Comparison of ENCODE assay signal across 8 cellular contexts in the genomic region with DNA sequence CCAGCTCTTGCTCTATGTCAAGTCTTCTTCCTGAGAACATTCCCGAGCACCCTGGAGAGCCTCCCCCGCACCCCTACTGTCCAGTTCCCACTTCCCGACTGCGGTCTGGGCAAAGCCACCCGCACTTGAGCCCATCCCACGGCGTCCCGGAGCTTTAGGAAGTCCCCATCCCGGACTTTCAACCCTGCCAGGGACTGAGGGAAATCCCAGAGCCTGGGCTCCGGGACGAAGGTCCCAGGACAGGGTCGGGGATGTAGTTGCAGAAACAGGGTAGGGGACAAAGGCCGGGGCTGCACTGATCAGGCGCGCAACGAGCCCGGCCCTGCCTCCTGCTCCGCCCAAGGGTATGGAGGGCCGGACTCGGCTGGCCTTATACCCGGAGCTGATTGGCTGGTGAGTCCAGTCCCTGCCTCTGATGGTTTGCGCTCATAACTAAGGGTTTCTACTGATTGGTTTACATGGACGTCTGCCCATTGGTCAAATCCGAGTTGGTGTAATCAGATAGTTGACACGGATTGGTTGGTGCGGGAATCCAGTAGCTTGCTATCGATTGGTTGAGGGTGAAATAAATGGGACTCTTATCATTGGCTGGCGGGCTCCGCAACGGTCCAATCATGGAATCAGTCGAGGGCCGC. TPM values are rescaled to one million over a fixed set of nuclear protein-coding genes. Genes with fewer than 3 reads are reported as not detected.
DNase-seq lines count a peak whose midpoint lies in the region; ATAC-seq, FAIRE-seq and TF ChIP-seq lines count a peak whose summit lies in the region.

No MANE protein-coding gene starts in this region.

- H3K27me3 ChIP-seq in AG04450 (ENCODE audit: control insufficient read depth, insufficient read depth, low read length) (no peaks in the 10 kb centered on the region), small intestine (ENCODE audit: control insufficient read depth in 2 of 2, insufficient read depth in 2 of 2, low read length in 2 of 2) (no peaks in the 10 kb centered on the region)

- DNase-seq in AG04450 (ENCODE audit: low read depth, low spot score) (peak; percentile 100), NCI-H2196 treated with DMSO at 0.1 percent for 48 hours (lab: John Stamatoyannopoulos, UW; ENCODE audit: unreplicated experiment) (peak; percentile 100), WTC11 (ENCODE audit: low spot score) (peak; percentile 96), cardiac fibroblast (ENCODE audit: low read depth in 2 of 2) (peak; percentile 100), iPS-NIHi7 (ENCODE audit: extremely low spot score) (peak; percentile 93), small intestine (peak; percentile 100)

- H3K9me3 Mint-ChIP-seq in WTC11 = no peaks in the 10 kb centered on the region

- H3K4me3 Mint-ChIP-seq in WTC11 = peak overlapping the region; percentile 85

- no peaks in the 10 kb centered on the region; the same call in 1 of the 2 replicates for H3K9me3 ChIP-seq in AG04450 (ENCODE audit: control insufficient read depth, insufficient read depth, low read length)
- H3K9me3 ChIP-seq in small intestine (ENCODE audit: control insufficient read depth, low read depth) = no peaks in the 10 kb centered on the region

- no peaks in the 10 kb centered on the region for H3K36me3 ChIP-seq in small intestine (ENCODE audit: control insufficient read depth in 2 of 2, insufficient read depth in 2 of 2, low read length in 2 of 2)

- 1% methylated on average over 31 to 32 of the region's 32 CpGs for WGBS in small intestine, 3 donors

- TF ChIP-seq CTCF in AG04450 (IDR thresholded peaks at IDR 0.05; ENCODE audit: low read depth, low read length) (no peak), WTC11 (IDR thresholded peaks at IDR 0.05) (no peak), cardiac fibroblast (IDR thresholded peaks at IDR 0.05; ENCODE audit: low read depth, low read length) (no peak)

- peak; percentile 55 for FAIRE-seq in small intestine (lab: Jason Lieb, UNC)

- H3K27ac Mint-ChIP-seq in WTC11 = peak overlapping the region; percentile 98

- peaks cover 16% of the 10 kb centered on the region for H3K36me3 Mint-ChIP-seq in WTC11

- H3K27ac ChIP-seq in AG04450 (ENCODE audit: low read depth, low read length) (peak overlapping the region; percentile 83), small intestine (ENCODE audit: low read depth in 1 of 2, low read length in 1 of 2) (peak overlapping the region; percentile 94 to 99)

- CTCF ChIA-PET in AG04450 (lab: Charles Lee) = interaction anchor here (0.7 to 2.7 kb wide), 7 partner anchors 10 to 355 kb away, joined by 3 to 54 read pairs (median 4); a partner anchor contains a TSS
- CTCF ChIA-PET in WTC11 (lab: Charles Lee) = interaction anchor here (0.5 to 5.7 kb wide), 34 partner anchors 9 to 355 kb away, joined by 3 to 111 read pairs (median 4); a partner anchor contains a TSS

- ATAC-seq in GM18907 (IDR thresholded peaks at IDR 0.05; ENCODE audit: unreplicated experiment) = peak; percentile 86
- peak; percentile 81 for ATAC-seq in HG03139 (IDR thresholded peaks at IDR 0.05; ENCODE audit: unreplicated experiment)
- peak; percentile 93 for ATAC-seq in WTC11

- POLR2A ChIA-PET in AG04450 (lab: Yijun Ruan, JAX) = interaction anchor here (0.5 to 1.8 kb wide), 18 partner anchors 9 to 845 kb away, joined by 3 to 13 read pairs (median 4); a partner anchor contains a TSS
- POLR2A ChIA-PET in WTC11 (lab: Charles Lee) = interaction anchor here (0.6 to 2.2 kb wide), 23 partner anchors 9 to 128 kb away, joined by 3 to 17 read pairs (median 5); a partner anchor contains a TSS

- H3K4me3 ChIP-seq in AG04450 (ENCODE audit: low read depth, low read length) = peak overlapping the region; percentile 72
- peak overlapping the region; percentile 70 to 72 for H3K4me3 ChIP-seq in cardiac fibroblast (replicated peaks in 1 of 2; ENCODE audit: low read depth in 2 of 2, low read length in 2 of 2)
- H3K4me3 ChIP-seq in small intestine (ENCODE audit: low read depth in 1 of 2, low read length in 2 of 2) = peak overlapping the region in 1 of 2 donors; percentile 25

- H3K27me3 Mint-ChIP-seq in WTC11 (ENCODE audit: low read depth) = peaks cover 12% of the 10 kb centered on the region

- no peaks in the 10 kb centered on the region for H3K4me1 ChIP-seq in small intestine (ENCODE audit: control insufficient read depth in 2 of 2, insufficient read depth in 1 of 2, low read depth in 1 of 2, low read length in 1 of 2)

- peaks cover 17% of the 10 kb centered on the region for H3K4me1 Mint-ChIP-seq in WTC11

TF ChIP-seq in WTC11, 78 proteins besides CTCF, POLR2A, EP300 and RAD21 (continues in another document):
- TF ChIP-seq GTF2I (CRISPR knock-in tag; conservative IDR thresholded peaks at IDR 0.05) (no peak), ZNF138 (CRISPR knock-in tag; conservative IDR thresholded peaks at IDR 0.05) (no peak), GRHL2 (CRISPR knock-in tag; IDR thresholded peaks at IDR 0.05; ENCODE audit: insufficient replicate concordance, severe bottlenecking) (no peak), ZNF232 (CRISPR knock-in tag; IDR thresholded peaks at IDR 0.05) (0 out of 2 replicates have a peak, but pooled peaks have one; percentile 16), ZNF121 (CRISPR knock-in tag; IDR thresholded peaks at IDR 0.05) (0 out of 2 replicates have a peak, but pooled peaks have one; percentile 20), GABPB1 (CRISPR knock-in tag; IDR thresholded peaks at IDR 0.05) (peak; percentile 53; the same call in 1 of the 2 replicates), IRF2 (CRISPR knock-in tag; IDR thresholded peaks at IDR 0.05; ENCODE audit: borderline replicate concordance, low read depth) (no peak), FOXJ3 (CRISPR knock-in tag; IDR thresholded peaks at IDR 0.05; ENCODE audit: borderline replicate concordance) (no peak), ZNF219 (CRISPR knock-in tag; IDR thresholded peaks at IDR 0.05; ENCODE audit: borderline replicate concordance) (no peak)
- TF ChIP-seq, protein P1, sequence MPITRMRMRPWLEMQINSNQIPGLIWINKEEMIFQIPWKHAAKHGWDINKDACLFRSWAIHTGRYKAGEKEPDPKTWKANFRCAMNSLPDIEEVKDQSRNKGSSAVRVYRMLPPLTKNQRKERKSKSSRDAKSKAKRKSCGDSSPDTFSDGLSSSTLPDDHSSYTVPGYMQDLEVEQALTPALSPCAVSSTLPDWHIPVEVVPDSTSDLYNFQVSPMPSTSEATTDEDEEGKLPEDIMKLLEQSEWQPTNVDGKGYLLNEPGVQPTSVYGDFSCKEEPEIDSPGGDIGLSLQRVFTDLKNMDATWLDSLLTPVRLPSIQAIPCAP (CRISPR knock-in tag; IDR thresholded peaks at IDR 0.05) = no peak
- TF ChIP-seq, protein P2, sequence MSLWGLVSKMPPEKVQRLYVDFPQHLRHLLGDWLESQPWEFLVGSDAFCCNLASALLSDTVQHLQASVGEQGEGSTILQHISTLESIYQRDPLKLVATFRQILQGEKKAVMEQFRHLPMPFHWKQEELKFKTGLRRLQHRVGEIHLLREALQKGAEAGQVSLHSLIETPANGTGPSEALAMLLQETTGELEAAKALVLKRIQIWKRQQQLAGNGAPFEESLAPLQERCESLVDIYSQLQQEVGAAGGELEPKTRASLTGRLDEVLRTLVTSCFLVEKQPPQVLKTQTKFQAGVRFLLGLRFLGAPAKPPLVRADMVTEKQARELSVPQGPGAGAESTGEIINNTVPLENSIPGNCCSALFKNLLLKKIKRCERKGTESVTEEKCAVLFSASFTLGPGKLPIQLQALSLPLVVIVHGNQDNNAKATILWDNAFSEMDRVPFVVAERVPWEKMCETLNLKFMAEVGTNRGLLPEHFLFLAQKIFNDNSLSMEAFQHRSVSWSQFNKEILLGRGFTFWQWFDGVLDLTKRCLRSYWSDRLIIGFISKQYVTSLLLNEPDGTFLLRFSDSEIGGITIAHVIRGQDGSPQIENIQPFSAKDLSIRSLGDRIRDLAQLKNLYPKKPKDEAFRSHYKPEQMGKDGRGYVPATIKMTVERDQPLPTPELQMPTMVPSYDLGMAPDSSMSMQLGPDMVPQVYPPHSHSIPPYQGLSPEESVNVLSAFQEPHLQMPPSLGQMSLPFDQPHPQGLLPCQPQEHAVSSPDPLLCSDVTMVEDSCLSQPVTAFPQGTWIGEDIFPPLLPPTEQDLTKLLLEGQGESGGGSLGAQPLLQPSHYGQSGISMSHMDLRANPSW (CRISPR knock-in tag; conservative IDR thresholded peaks at IDR 0.05; ENCODE audit: low read depth) = no peak

RNA-seq across cellular contexts. Expression of a gene that starts 0.8 kb away (rescaled TPM):
- polyA plus RNA-seq in AG04450 (2011; rRNA removed) (5.1 and 6.5 TPM in 2 replicates), small intestine (10 to 100 TPM; 27.0 to 45.1 (median 43.8) TPM)
- 6.7 TPM in 2 replicates for polyA minus RNA-seq in AG04450 (2011; rRNA and poly(A)+ RNA removed)
- total RNA-seq in WTC11 (2021) = 28.3 to 37.7 TPM (median 37.4 TPM) in 3 replicates

RNA-seq across cellular contexts. Expression of a gene that starts 3.9 kb away (rescaled TPM):
- polyA plus RNA-seq in AG04450 (2011; rRNA removed) = 5.3 and 7.4 TPM in 2 replicates
- polyA minus RNA-seq in AG04450 (2011; rRNA and poly(A)+ RNA removed) = 5.3 and 7.5 TPM in 2 replicates
- 18.2 to 21.1 TPM (median 20.2 TPM) in 3 replicates for total RNA-seq in WTC11 (2021)
- 100 to 1,000 TPM in 2 of 3 donors, 10 to 100 TPM in 1; 85.8 to 261 (median 194) TPM for polyA plus RNA-seq in small intestine

RNA-seq across cellular contexts. Expression of a gene that starts 38.1 kb away (rescaled TPM):
- polyA plus RNA-seq in AG04450 (2011; rRNA removed) (6.8 and 8.9 TPM in 2 replicates), small intestine (1 to 10 TPM; 1.8 to 3.2 (median 2.2) TPM)
- polyA minus RNA-seq in AG04450 (2011; rRNA and poly(A)+ RNA removed) = 9.4 and 9.6 TPM in 2 replicates
- 61.3 to 69.2 TPM (median 65.7 TPM) in 3 replicates for total RNA-seq in WTC11 (2021)

RNA-seq across cellular contexts. Expression of a gene that starts 40.3 kb away (rescaled TPM):
- polyA plus RNA-seq in AG04450 (2011; rRNA removed) = not detected in 2 replicates
- not detected in 2 replicates for polyA minus RNA-seq in AG04450 (2011; rRNA and poly(A)+ RNA removed)
- total RNA-seq in WTC11 (2021) = 0.55 to 1.0 TPM (median 0.94 TPM) in 3 replicates
- 1 to 10 TPM; 1.2 to 6.2 (median 4.0) TPM for polyA plus RNA-seq in small intestine

RNA-seq across cellular contexts. Expression of a gene that starts 57.8 kb away (rescaled TPM):
- polyA plus RNA-seq in AG04450 (2011; rRNA removed) (40.2 and 57.9 TPM in 2 replicates), small intestine (100 to 1,000 TPM in 2 of 3 donors, 10 to 100 TPM in 1; 64.9 to 108 (median 101) TPM)
- 34.1 and 38.5 TPM in 2 replicates for polyA minus RNA-seq in AG04450 (2011; rRNA and poly(A)+ RNA removed)
- 89.4 to 109 TPM (median 89.7 TPM) in 3 replicates for total RNA-seq in WTC11 (2021)

Comparison
In these comparisons a context has a peak if more than half of its experiments do, and no peak if none do; other contexts are left out.
1. RNA of a gene that starts 3.9 kb away (polyA plus RNA-seq): 85.8 to 261 TPM in small intestine; 5.3 to 7.4 TPM in AG04450; every median in the first group is over 10 times any median in the second.
2. Peak in every context shown above with its lines, with median percentiles within 50 percentile points of each other: DNase-seq and ATAC-seq.